18 cellular contexts compared by ENCODE assay signal in the genomic region with DNA sequence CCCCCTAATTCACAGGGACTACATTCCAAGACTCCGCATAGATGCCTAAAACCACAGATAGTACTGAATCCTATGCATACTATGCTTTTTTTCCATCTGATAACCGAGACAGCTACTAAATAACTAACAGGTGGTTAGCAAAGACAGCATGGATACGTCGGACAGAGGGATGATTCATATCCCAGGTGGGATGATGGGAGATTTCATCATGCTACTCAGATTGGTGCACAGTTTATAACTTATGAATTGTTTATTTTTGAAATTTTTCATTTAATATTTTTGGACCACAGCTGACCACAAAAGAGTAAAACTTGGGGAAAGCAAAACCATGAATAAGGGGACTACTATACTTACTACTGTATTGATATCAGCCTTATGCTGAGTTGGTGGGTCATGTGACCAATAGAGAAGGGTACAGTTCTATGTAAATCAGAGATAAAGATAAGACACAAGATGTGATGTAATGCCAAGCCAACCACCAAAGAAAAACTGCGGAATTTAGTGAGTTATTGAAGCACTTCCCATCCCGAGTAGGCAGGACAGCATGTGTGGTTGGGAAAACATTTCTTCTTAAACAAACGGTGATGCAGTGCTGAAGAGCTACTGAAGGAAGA.
A peak's percentile ranks its signal among the peaks of the same experiment; 100 is the strongest.
DNase-seq lines count a peak whose midpoint lies in the region; ATAC-seq and TF ChIP-seq lines count a peak whose summit lies in the region.
"Had no signal": no experiment of that assay in that cellular context is flagged by ENCODE, and none has a peak within 500 bp of the region (broad histone marks: within the 10 kb centered on the region; RNA-seq: fewer than 3 reads in every experiment).

No MANE protein-coding gene starts in this region.

- H3K27me3 Mint-ChIP-seq in chondrocyte (ENCODE audit: low read depth): no peaks in the 10 kb centered on the region
- H3K27me3 Mint-ChIP-seq in T-cell: peaks cover 5 to 7% of the 10 kb centered on the region in 2 donors
- H3K27me3 Mint-ChIP-seq: CD4-positive, CD25-positive, alpha-beta regulatory T cell had no signal

- POLR2A ChIA-PET in T-cell (lab: Charles Lee): no interaction called here

- in situ Hi-C loops in Caki2 (cut with HindIII; ENCODE audit: low pct_unique_long_range_greater_than_20kb, low sequenced_read_pairs): no loop called here

- H3K4me3 Mint-ChIP-seq in chondrocyte (ENCODE audit: unreplicated experiment): no peak overlapping the region
- H3K4me3 Mint-ChIP-seq in T-cell: no peak overlapping the region
- H3K4me3 Mint-ChIP-seq: CD4-positive, CD25-positive, alpha-beta regulatory T cell had no signal

- peak overlapping the region; percentile 3 for H3K27ac Mint-ChIP-seq in chondrocyte (ENCODE audit: unreplicated experiment)
- H3K27ac Mint-ChIP-seq in T-cell: no peak overlapping the region
- H3K27ac Mint-ChIP-seq: CD4-positive, CD25-positive, alpha-beta regulatory T cell had no signal

- no peak overlapping the region for H3K27ac ChIP-seq in right lobe of liver
- H3K27ac ChIP-seq in colonic mucosa: no peak overlapping the region
- H3K27ac ChIP-seq: SJSA1 had no signal

- H3K9me3 ChIP-seq in right lobe of liver (no peaks in the 10 kb centered on the region), colonic mucosa (no peaks in the 10 kb centered on the region)
- H3K9me3 ChIP-seq: SJSA1 had no signal

- H3K4me1 Mint-ChIP-seq in chondrocyte (ENCODE audit: low read depth) (peaks cover 14% of the 10 kb centered on the region), T-cell (peaks cover 0 to 3% (median 2%) of the 10 kb centered on the region in 3 donors)

- H3K4me3 ChIP-seq in right lobe of liver (no peak overlapping the region), colonic mucosa (no peak overlapping the region)
- H3K4me3 ChIP-seq: SJSA1 had no signal

- WGBS in right lobe of liver (ENCODE audit: insufficient coverage, low coverage, low lambda C conversion rate, missing lambda C conversion rate): 80% methylated on average over 7 of the region's 7 CpGs

- CTCF ChIA-PET in T-cell (lab: Charles Lee): interaction anchor here in 1 of 2 donors (0.6 kb wide), 1 partner anchor 95 kb away, joined by 3 read pairs; no protein-coding TSS in a partner anchor

- intact Hi-C loops in right lobe of liver (cut with DNase I) (no loop called here), colonic mucosa (cut with DNase I) (no loop called here)

- no peaks in the 10 kb centered on the region for H3K9me3 Mint-ChIP-seq in chondrocyte (ENCODE audit: low read depth)
- H3K9me3 Mint-ChIP-seq in T-cell: no peaks in the 10 kb centered on the region

- TF ChIP-seq CTCF in chondrocyte (IDR thresholded peaks at IDR 0.05) (no peak), right lobe of liver (IDR thresholded peaks at IDR 0.05) (no peak), colonic mucosa (IDR thresholded peaks at IDR 0.05) (no peak)

- H3K27me3 ChIP-seq in right lobe of liver: no peaks in the 10 kb centered on the region
- no peaks in the 10 kb centered on the region for H3K27me3 ChIP-seq in colonic mucosa
- H3K27me3 ChIP-seq: SJSA1 had no signal

- no peak overlapping the region for H3K9ac ChIP-seq in colonic mucosa (ENCODE audit: low read depth in 2 of 2, low read length in 2 of 2)

- no peak for TF ChIP-seq POLR2A in right lobe of liver (IDR thresholded peaks at IDR 0.05)

- no peaks in the 10 kb centered on the region for H3K4me1 ChIP-seq in right lobe of liver
- H3K4me1 ChIP-seq in colonic mucosa: no peaks in the 10 kb centered on the region

- H3K36me3 ChIP-seq in right lobe of liver (no peaks in the 10 kb centered on the region), colonic mucosa (no peaks in the 10 kb centered on the region)
- H3K36me3 ChIP-seq: SJSA1 had no signal

- no peak for ATAC-seq in right lobe of liver
- ATAC-seq in T-cell (replicated peaks in 1 of 4): no peak

- H3K36me3 Mint-ChIP-seq in chondrocyte (ENCODE audit: low read depth) (no peaks in the 10 kb centered on the region), T-cell (peaks cover 6% of the 10 kb centered on the region)

- DNase-seq in Caki2 (ENCODE audit: low read depth) (peak; percentile 5), OCI-M1 (lab: John Stamatoyannopoulos, UW) (peak; percentile 74), chondrocyte (ENCODE audit: low spot score) (no peak), iris pigment epithelial cell (ENCODE audit: low read depth) (peak; percentile 77), glomerular visceral epithelial cell (ENCODE audit: extremely low spot score) (no peak), right lobe of liver (no peak), T-cell (no peak), colonic mucosa (no peak)
- DNase-seq: CD4-positive, CD25-positive, alpha-beta regulatory T cell; DMS79; KBM-7; NCI-H1092 treated with DMSO at 0.1 percent for 48 hours; NCI-H146; NCI-H2029; NCI-H226; NCI-H510A treated with DMSO at 0.1 percent for 48 hours; NCI-H748 treated with DMSO at 0.1 percent for 48 hours had no signal

Comparison
In these comparisons a context has a peak if more than half of its experiments do, and no peak if none do; other contexts are left out.
1. DNase-seq: peak in Caki2 (single experiment), OCI-M1 (single experiment) and iris pigment epithelial cell (single experiment); none in chondrocyte (single experiment), glomerular visceral epithelial cell (single experiment), right lobe of liver (0 of 3), T-cell (0 of 34) and colonic mucosa (single experiment).